1 cellular context compared by ENCODE assay signal in genomic region chr17:15952916-15953865, GRCh38.
A peak's percentile ranks its signal among the peaks of the same experiment; 100 is the strongest.
TF ChIP-seq lines count a peak whose summit lies in the region.

No MANE protein-coding gene starts in this region.

TF ChIP-seq in IMR-90, 13 proteins besides CTCF, POLR2A, EP300 and RAD21:
- 0 out of 2 replicates have a peak, but pooled peaks have one; percentile 21 for TF ChIP-seq MAFK (IDR thresholded peaks at IDR 0.05; ENCODE audit: low read depth, low read length)
- TF ChIP-seq FOS (IDR thresholded peaks at IDR 0.05; ENCODE audit: low read depth, low read length), result no peak
